In genomic region chr16:58716468-58716867, GRCh38 we compare ENCODE assay signal across 14 cellular contexts. TPM values are rescaled to one million over a fixed set of nuclear protein-coding genes. Genes with fewer than 3 reads are reported as not detected.
DNase-seq lines count a peak whose midpoint lies in the region; ATAC-seq and TF ChIP-seq lines count a peak whose summit lies in the region.
"Had no signal": no experiment of that assay in that cellular context is flagged by ENCODE, and none has a peak within 500 bp of the region (broad histone marks: within the 10 kb centered on the region; RNA-seq: fewer than 3 reads in every experiment).

No MANE protein-coding gene starts in this region.

- no peaks in the 10 kb centered on the region for H3K4me1 Mint-ChIP-seq in activated naive CD4-positive, alpha-beta T cell treated with anti-CD3 and anti-CD28 coated beads, Interleukin-2, amount 50 U/mL, for 24 hours
- H3K4me1 Mint-ChIP-seq: CD4-positive, CD25-positive, alpha-beta regulatory T cell; GM23338 had no signal

- intact Hi-C loops in left ventricle myocardium superior (cut with micrococcal nuclease) (no loop called here), left cardiac atrium (cut with DNase I) (no loop called here)

- TF ChIP-seq CTCF in gastroesophageal sphincter (IDR thresholded peaks at IDR 0.05), result no peak

- H3K9ac ChIP-seq in stomach smooth muscle (ENCODE audit: low read length in 2 of 2), result peak overlapping the region in 1 of 2 donors; percentile 1
- H3K9ac ChIP-seq: BLaER1 treated with 17β-estradiol and CSF1 and Interleukin-3, amounts not matched to agents 10 nM and 100 nM had no signal

- no peaks in the 10 kb centered on the region for H3K27me3 Mint-ChIP-seq in activated naive CD4-positive, alpha-beta T cell treated with anti-CD3 and anti-CD28 coated beads, Interleukin-2, amount 50 U/mL, for 24 hours
- H3K27me3 Mint-ChIP-seq: CD4-positive, CD25-positive, alpha-beta regulatory T cell had no signal

- WGBS in gastroesophageal sphincter (ENCODE audit: low coverage in 1 of 2), 2 donors, result 37 to 61% methylated on average over 7 to 8 of the region's 8 CpGs

- H3K36me3 ChIP-seq in gastroesophageal sphincter (peaks cover 0 to 100% of the 10 kb centered on the region in 2 donors), stomach smooth muscle (ENCODE audit: control insufficient read depth in 2 of 2, insufficient read depth in 2 of 2, low read length in 2 of 2) (peaks cover 45 to 48% of the 10 kb centered on the region in 2 donors)

- peaks cover 22% of the 10 kb centered on the region for H3K36me3 Mint-ChIP-seq in activated naive CD4-positive, alpha-beta T cell treated with anti-CD3 and anti-CD28 coated beads, Interleukin-2, amount 50 U/mL, for 24 hours

- no peak for TF ChIP-seq POLR2A in gastroesophageal sphincter (IDR thresholded peaks at IDR 0.05)

- H3K4me3 Mint-ChIP-seq in activated naive CD4-positive, alpha-beta T cell treated with anti-CD3 and anti-CD28 coated beads, Interleukin-2, amount 50 U/mL, for 24 hours, result no peak overlapping the region
- H3K4me3 Mint-ChIP-seq: CD4-positive, CD25-positive, alpha-beta regulatory T cell; GM23338 had no signal

- TF ChIP-seq EP300 in gastroesophageal sphincter (IDR thresholded peaks at IDR 0.05), result no peak

- no peak for DNase-seq in activated naive CD4-positive, alpha-beta T cell treated with Interleukin-2 at 50 U/mL for 16 hours
- DNase-seq in left ventricle myocardium superior (no peak), left cardiac atrium (no peak), GDM1 (lab: John Stamatoyannopoulos, UW) (no peak)
- DNase-seq: CD4-positive, CD25-positive, alpha-beta regulatory T cell; DMS53; H7 had no signal

- H3K27me3 ChIP-seq in gastroesophageal sphincter (no peaks in the 10 kb centered on the region), stomach smooth muscle (ENCODE audit: control insufficient read depth in 1 of 2, insufficient read depth in 2 of 2, low read length in 2 of 2) (no peaks in the 10 kb centered on the region)
- H3K27me3 ChIP-seq: BLaER1 treated with 17β-estradiol and CSF1 and Interleukin-3, amounts not matched to agents 10 nM and 100 nM had no signal

- H3K9me3 ChIP-seq in gastroesophageal sphincter, result no peaks in the 10 kb centered on the region
- H3K9me3 ChIP-seq in stomach smooth muscle (ENCODE audit: control insufficient read depth in 2 of 2, low read length in 2 of 2), result no peaks in the 10 kb centered on the region
- H3K9me3 ChIP-seq: BLaER1 treated with 17β-estradiol and CSF1 and Interleukin-3, amounts not matched to agents 10 nM and 100 nM had no signal

- H3K4me3 ChIP-seq in gastroesophageal sphincter (no peak overlapping the region), stomach smooth muscle (ENCODE audit: low read length in 2 of 2) (no peak overlapping the region)
- H3K4me3 ChIP-seq: BLaER1 treated with 17β-estradiol and CSF1 and Interleukin-3, amounts not matched to agents 10 nM and 100 nM; GM23338 had no signal

- no peaks in the 10 kb centered on the region for H3K9me3 Mint-ChIP-seq in activated naive CD4-positive, alpha-beta T cell treated with anti-CD3 and anti-CD28 coated beads, Interleukin-2, amount 50 U/mL, for 24 hours
- H3K9me3 Mint-ChIP-seq: GM23338 had no signal

- ATAC-seq in left ventricle myocardium superior (peak; percentile 52), left cardiac atrium (no peak), gastroesophageal sphincter (no peak), GM21786 (IDR thresholded peaks at IDR 0.05; ENCODE audit: unreplicated experiment) (no peak)
- ATAC-seq: GM23338 had no signal

- H3K4me1 ChIP-seq in gastroesophageal sphincter (peaks cover 0 to 11% (median 0%) of the 10 kb centered on the region in 3 donors), stomach smooth muscle (ENCODE audit: control insufficient read depth, insufficient read depth, low read length) (peaks cover 9% of the 10 kb centered on the region)

- H3K27ac Mint-ChIP-seq in activated naive CD4-positive, alpha-beta T cell treated with anti-CD3 and anti-CD28 coated beads, Interleukin-2, amount 50 U/mL, for 24 hours, result peak overlapping the region; percentile 46
- H3K27ac Mint-ChIP-seq: CD4-positive, CD25-positive, alpha-beta regulatory T cell; GM23338 had no signal

- H3K27ac ChIP-seq in gastroesophageal sphincter (peak overlapping the region in 3 of 4 donors; percentile 22 to 52 (median 38)), stomach smooth muscle (ENCODE audit: low read length) (peak overlapping the region; percentile 60)
- H3K27ac ChIP-seq: 22Rv1; BLaER1 treated with 17β-estradiol and CSF1 and Interleukin-3, amounts not matched to agents 10 nM and 100 nM had no signal

RNA-seq across cellular contexts. Expression of gene GOT2, which starts 17.6 kb away (rescaled TPM):
- total RNA-seq in left ventricle myocardium superior (555 TPM), left cardiac atrium (100 to 1,000 TPM; 270 TPM), gastroesophageal sphincter (100 to 1,000 TPM in 2 of 4 donors, 10 to 100 TPM in 2; 37.3 to 134 (median 103) TPM)

RNA-seq across cellular contexts. Expression of gene SLC38A7, which starts 31.9 kb away (rescaled TPM):
- total RNA-seq in left ventricle myocardium superior, result 36.1 TPM
- total RNA-seq in left cardiac atrium, result 10 to 100 TPM; 20.8 to 21.4 TPM
- total RNA-seq in gastroesophageal sphincter, result 10 to 100 TPM; 10.7 to 20.7 (median 14.7) TPM
